ENCODE assay signal across 1 cellular context in the genomic region with DNA sequence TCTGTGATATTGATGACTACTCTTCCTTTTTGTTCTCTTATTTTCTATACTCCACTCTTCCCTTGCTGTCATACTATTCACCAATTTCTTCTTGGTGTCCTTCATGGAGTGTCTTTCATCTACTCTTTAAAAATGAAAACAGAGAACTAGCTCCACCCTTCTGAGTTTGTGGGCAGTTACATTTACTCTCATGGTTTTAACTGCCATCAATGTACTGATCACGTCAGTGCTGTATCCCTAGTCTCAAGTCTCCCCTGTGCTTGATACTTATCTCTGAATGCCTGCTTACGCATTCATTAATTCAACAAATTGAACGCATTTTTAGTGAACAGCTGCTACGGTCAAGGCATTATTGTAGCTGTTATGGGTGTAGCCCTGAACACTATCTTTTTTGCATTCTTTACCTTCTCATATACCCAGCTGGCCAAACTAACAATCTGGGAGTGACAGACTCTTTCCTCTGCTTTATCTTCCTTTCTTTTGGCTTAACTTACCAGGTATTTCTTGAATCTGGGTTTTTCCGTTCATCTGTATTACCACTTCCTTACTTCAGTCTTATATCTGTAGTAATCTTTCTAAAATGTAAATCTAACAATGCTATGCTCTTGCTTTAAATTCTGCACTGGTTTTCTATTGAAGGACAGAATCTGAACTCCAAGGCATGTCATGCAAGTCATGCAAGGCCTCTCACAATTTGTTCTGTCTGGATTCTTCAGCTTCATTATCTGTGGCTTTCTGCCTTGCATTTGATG.
TF ChIP-seq lines count a peak whose summit lies in the region.

No MANE protein-coding gene starts in this region.

TF ChIP-seq in K562, 482 proteins besides CTCF, POLR2A, EP300 and RAD21 (continued from another document):
- TF ChIP-seq ARID1B (IDR thresholded peaks at IDR 0.05), result 0 out of 2 replicates have a peak, but pooled peaks have one; percentile 32
- peak; percentile 36; the same call in 1 of the 2 replicates for TF ChIP-seq TAL1 (IDR thresholded peaks at IDR 0.05)
- no peak for TF ChIP-seq SP1 (CRISPR knock-in tag; IDR thresholded peaks at IDR 0.05)
- no peak for TF ChIP-seq RFX5 (IDR thresholded peaks at IDR 0.05; ENCODE audit: low read depth, low read length)
- no peak for TF ChIP-seq ZFPM2 (CRISPR knock-in tag; IDR thresholded peaks at IDR 0.05)
- TF ChIP-seq ZNF408 (CRISPR knock-in tag; IDR thresholded peaks at IDR 0.05; ENCODE audit: low read depth), result no peak
- TF ChIP-seq BRD4 (IDR thresholded peaks at IDR 0.05), result no peak
- no peak for TF ChIP-seq HMG20A (CRISPR knock-in tag; conservative IDR thresholded peaks at IDR 0.05)
- no peak for TF ChIP-seq TFE3 (CRISPR knock-in tag; IDR thresholded peaks at IDR 0.05)
- no peak for TF ChIP-seq ZNF655 (CRISPR knock-in tag; IDR thresholded peaks at IDR 0.05)
- peak; percentile 89 for TF ChIP-seq ZNF24 (IDR thresholded peaks at IDR 0.05)
- no peak for TF ChIP-seq MEF2A (IDR thresholded peaks at IDR 0.05; ENCODE audit: control insufficient read depth, low read depth, low read length)
- peak; percentile 17; the same call in 1 of the 2 replicates for TF ChIP-seq GATA2 (CRISPR knock-in tag; IDR thresholded peaks at IDR 0.05)
- no peak for TF ChIP-seq E2F1 (CRISPR knock-in tag; IDR thresholded peaks at IDR 0.05)
- no peak for TF ChIP-seq E4F1 (CRISPR knock-in tag; IDR thresholded peaks at IDR 0.05; ENCODE audit: borderline replicate concordance)
- no peak for TF ChIP-seq ZNF224 (CRISPR knock-in tag; IDR thresholded peaks at IDR 0.05)
- TF ChIP-seq, protein P1, sequence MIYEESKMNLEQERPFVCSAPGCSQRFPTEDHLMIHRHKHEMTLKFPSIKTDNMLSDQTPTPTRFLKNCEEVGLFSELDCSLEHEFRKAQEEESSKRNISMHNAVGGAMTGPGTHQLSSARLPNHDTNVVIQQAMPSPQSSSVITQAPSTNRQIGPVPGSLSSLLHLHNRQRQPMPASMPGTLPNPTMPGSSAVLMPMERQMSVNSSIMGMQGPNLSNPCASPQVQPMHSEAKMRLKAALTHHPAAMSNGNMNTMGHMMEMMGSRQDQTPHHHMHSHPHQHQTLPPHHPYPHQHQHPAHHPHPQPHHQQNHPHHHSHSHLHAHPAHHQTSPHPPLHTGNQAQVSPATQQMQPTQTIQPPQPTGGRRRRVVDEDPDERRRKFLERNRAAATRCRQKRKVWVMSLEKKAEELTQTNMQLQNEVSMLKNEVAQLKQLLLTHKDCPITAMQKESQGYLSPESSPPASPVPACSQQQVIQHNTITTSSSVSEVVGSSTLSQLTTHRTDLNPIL (CRISPR knock-in tag; IDR thresholded peaks at IDR 0.05), result no peak
- TF ChIP-seq KDM1A (IDR thresholded peaks at IDR 0.05), result peak; percentile 55 to 71
- 0 out of 4 replicates have a peak, but pooled peaks of 1 of the 2 experiments have one; percentile 15 for TF ChIP-seq HDAC1 (IDR thresholded peaks at IDR 0.05)
- no peak for TF ChIP-seq NCOA1 (IDR thresholded peaks at IDR 0.05; ENCODE audit: low read depth)
- TF ChIP-seq DIDO1 (tag; IDR thresholded peaks at IDR 0.05; ENCODE audit: low read depth), result no peak
- TF ChIP-seq STAG1 (CRISPR knock-in tag; IDR thresholded peaks at IDR 0.05; ENCODE audit: borderline replicate concordance), result no peak
- no peak for TF ChIP-seq HEY1 (CRISPR knock-in tag; IDR thresholded peaks at IDR 0.05; ENCODE audit: borderline replicate concordance)
- no peak for TF ChIP-seq FOS (IDR thresholded peaks at IDR 0.05; ENCODE audit: extremely low read depth, insufficient read length)
- 0 out of 2 replicates have a peak, but pooled peaks have one; percentile 19 for TF ChIP-seq SMARCA4 (IDR thresholded peaks at IDR 0.05)
- TF ChIP-seq, protein P2, sequence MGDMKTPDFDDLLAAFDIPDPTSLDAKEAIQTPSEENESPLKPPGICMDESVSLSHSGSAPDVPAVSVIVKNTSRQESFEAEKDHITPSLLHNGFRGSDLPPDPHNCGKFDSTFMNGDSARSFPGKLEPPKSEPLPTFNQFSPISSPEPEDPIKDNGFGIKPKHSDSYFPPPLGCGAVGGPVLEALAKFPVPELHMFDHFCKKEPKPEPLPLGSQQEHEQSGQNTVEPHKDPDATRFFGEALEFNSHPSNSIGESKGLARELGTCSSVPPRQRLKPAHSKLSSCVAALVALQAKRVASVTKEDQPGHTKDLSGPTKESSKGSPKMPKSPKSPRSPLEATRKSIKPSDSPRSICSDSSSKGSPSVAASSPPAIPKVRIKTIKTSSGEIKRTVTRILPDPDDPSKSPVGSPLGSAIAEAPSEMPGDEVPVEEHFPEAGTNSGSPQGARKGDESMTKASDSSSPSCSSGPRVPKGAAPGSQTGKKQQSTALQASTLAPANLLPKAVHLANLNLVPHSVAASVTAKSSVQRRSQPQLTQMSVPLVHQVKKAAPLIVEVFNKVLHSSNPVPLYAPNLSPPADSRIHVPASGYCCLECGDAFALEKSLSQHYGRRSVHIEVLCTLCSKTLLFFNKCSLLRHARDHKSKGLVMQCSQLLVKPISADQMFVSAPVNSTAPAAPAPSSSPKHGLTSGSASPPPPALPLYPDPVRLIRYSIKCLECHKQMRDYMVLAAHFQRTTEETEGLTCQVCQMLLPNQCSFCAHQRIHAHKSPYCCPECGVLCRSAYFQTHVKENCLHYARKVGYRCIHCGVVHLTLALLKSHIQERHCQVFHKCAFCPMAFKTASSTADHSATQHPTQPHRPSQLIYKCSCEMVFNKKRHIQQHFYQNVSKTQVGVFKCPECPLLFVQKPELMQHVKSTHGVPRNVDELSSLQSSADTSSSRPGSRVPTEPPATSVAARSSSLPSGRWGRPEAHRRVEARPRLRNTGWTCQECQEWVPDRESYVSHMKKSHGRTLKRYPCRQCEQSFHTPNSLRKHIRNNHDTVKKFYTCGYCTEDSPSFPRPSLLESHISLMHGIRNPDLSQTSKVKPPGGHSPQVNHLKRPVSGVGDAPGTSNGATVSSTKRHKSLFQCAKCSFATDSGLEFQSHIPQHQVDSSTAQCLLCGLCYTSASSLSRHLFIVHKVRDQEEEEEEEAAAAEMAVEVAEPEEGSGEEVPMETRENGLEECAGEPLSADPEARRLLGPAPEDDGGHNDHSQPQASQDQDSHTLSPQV (IDR thresholded peaks at IDR 0.05), result no peak
- TF ChIP-seq TEAD4 (IDR thresholded peaks at IDR 0.05; ENCODE audit: low read length), result 0 out of 2 replicates have a peak, but pooled peaks have one; percentile 35
- TF ChIP-seq TEAD4 (CRISPR knock-in tag; IDR thresholded peaks at IDR 0.05; ENCODE audit: borderline replicate concordance), result no peak
- no peak for TF ChIP-seq EHMT2 (IDR thresholded peaks at IDR 0.05)
- TF ChIP-seq CBFA2T3 (IDR thresholded peaks at IDR 0.05), result peak; percentile 67
